In genomic region chr21:34642211-34643075, GRCh38 we compare ENCODE assay signal across 1 cellular context.
TF ChIP-seq lines count a peak whose summit lies in the region.

No MANE protein-coding gene starts in this region.

TF ChIP-seq in GM12878, 131 proteins besides CTCF, POLR2A, EP300 and RAD21 (continued from another document):
- TF ChIP-seq IRF4 (IDR thresholded peaks at IDR 0.05; ENCODE audit: low read depth, low read length) (0 out of 2 replicates have a peak, but pooled peaks have one; percentile 26), POU2F2 (IDR thresholded peaks at IDR 0.05; ENCODE audit: borderline replicate concordance, low read depth, low read length) (no peak; the same call in 2 of the 3 replicates), MEF2B (IDR thresholded peaks at IDR 0.05; ENCODE audit: partially characterized antibody, poor library complexity, severe bottlenecking) (peak; percentile 95), ELK1 (IDR thresholded peaks at IDR 0.05; ENCODE audit: low read depth, low read length) (no peak), BMI1 (IDR thresholded peaks at IDR 0.05; ENCODE audit: borderline replicate concordance) (no peak), RFX5 (IDR thresholded peaks at IDR 0.05; ENCODE audit: low read depth, low read length) (no peak), NBN (IDR thresholded peaks at IDR 0.05) (peak; percentile 71; the same call in 1 of the 2 replicates), NFXL1 (IDR thresholded peaks at IDR 0.05; ENCODE audit: borderline replicate concordance) (no peak), MYB (IDR thresholded peaks at IDR 0.05; ENCODE audit: borderline replicate concordance, low read depth, low read length) (no peak), MEF2A (IDR thresholded peaks at IDR 0.05; ENCODE audit: insufficient read depth, low read depth, low read length) (0 out of 2 replicates have a peak, but pooled peaks have one; percentile 13), ETV6 (conservative IDR thresholded peaks at IDR 0.05 in 1 of 2, IDR thresholded peaks at IDR 0.05 in 1 of 2; ENCODE audit: borderline replicate concordance in 1 of 2, low read depth in 1 of 2) (peak in 1 of 2 experiments; percentile 33; a peak in 1 of 4 replicates), DPF2 (IDR thresholded peaks at IDR 0.05) (peak; percentile 61), SP1 (IDR thresholded peaks at IDR 0.05; ENCODE audit: low read depth, low read length) (peak; percentile 27), PML (IDR thresholded peaks at IDR 0.05; ENCODE audit: low read length) (no peak), ZNF207 (IDR thresholded peaks at IDR 0.05; ENCODE audit: borderline replicate concordance) (no peak), ATF3 (IDR thresholded peaks at IDR 0.05; ENCODE audit: borderline replicate concordance, extremely low read depth, low read depth, low read length) (no peak), CREB1 (IDR thresholded peaks at IDR 0.05; ENCODE audit: low read depth) (no peak)
TF ChIP-seq in GM12878: peak in this region for 34.
